13 cellular contexts compared by ENCODE assay signal in the genomic region with DNA sequence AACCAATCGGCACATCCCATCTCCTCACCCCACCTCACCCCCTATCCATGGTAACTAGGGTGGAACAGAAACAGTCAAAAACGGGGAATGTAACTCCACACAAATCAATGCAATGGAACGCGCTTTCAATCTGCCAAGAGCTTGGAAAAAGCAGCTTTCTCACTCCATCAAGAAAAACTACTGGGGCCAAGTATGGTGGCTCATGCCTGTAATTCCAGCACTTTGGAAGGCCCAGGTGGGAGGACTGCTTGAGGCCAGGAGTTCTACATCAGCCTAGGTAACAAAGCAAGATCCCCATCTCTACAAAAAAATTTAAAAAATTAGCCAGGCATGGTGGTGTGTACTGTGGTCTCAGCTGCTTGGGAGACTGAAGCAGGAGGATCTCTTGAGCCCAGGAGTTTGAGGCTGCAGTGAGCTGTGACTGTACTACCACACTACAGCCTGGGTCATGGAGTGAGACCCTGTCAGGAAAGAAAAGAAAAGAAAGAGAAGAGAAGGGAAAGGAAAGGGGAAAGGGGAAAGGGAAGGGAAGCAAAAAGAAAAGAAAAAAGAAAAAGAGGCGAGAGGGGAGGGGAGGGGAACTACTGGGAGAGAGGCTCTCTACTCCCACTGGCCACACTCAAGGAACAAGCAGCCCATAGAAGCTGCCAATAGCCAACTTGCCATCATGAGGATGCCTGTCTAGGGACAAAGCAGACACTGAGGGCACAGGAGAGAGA. TPM values are rescaled to one million over a fixed set of nuclear protein-coding genes. Genes with fewer than 3 reads are reported as not detected.
DNase-seq lines count a peak whose midpoint lies in the region; ATAC-seq and TF ChIP-seq lines count a peak whose summit lies in the region.
"Had no signal": no experiment of that assay in that cellular context is flagged by ENCODE, and none has a peak within 500 bp of the region (broad histone marks: within the 10 kb centered on the region; RNA-seq: fewer than 3 reads in every experiment).

No MANE protein-coding gene starts in this region.

- H3F3A ChIP-seq in PC-9 (ENCODE audit: insufficient read depth, low read depth): peaks cover 7% of the 10 kb centered on the region; the same call in 1 of the 2 replicates

- H3K27me3 Mint-ChIP-seq in activated naive CD4-positive, alpha-beta T cell treated with anti-CD3 and anti-CD28 coated beads for 36 hours (ENCODE audit: low read depth): no peaks in the 10 kb centered on the region
- H3K27me3 Mint-ChIP-seq in stimulated activated naive B cell treated with anti-CD40 and anti-IgM and Interleukin-4, amounts not matched to agents 10 μg/mL and 1 μg/mL and 100 μg/mL, for 72 hours: no peaks in the 10 kb centered on the region

- H4K20me1 ChIP-seq in OCI-LY3 (ENCODE audit: insufficient read depth, low read length) (peaks cover 99% of the 10 kb centered on the region), PC-9 (ENCODE audit: insufficient read depth) (0 out of 2 replicates have a peak, but pooled peaks cover 4% of the 10 kb centered on the region)

- H3K79me2 ChIP-seq in OCI-LY3 (ENCODE audit: low read length): peaks cover 100% of the 10 kb centered on the region
- H3K79me2 ChIP-seq in PC-9 (ENCODE audit: low read depth): peaks cover 8% of the 10 kb centered on the region

- H3K36me3 ChIP-seq in OCI-LY3 (replicated peaks; ENCODE audit: low read depth, low read length) (peaks cover 75% of the 10 kb centered on the region), esophagus muscularis mucosa (peaks cover 0 to 57% (median 42%) of the 10 kb centered on the region in 4 donors), prostate gland (no peaks in the 10 kb centered on the region), PC-9 (ENCODE audit: low read depth) (peaks cover 5% of the 10 kb centered on the region; the same call in 1 of the 2 replicates)

- H3K27me3 ChIP-seq in OCI-LY3 (ENCODE audit: low read depth, low read length): no peaks in the 10 kb centered on the region
- H3K27me3 ChIP-seq in esophagus muscularis mucosa: no peaks in the 10 kb centered on the region
- no peaks in the 10 kb centered on the region for H3K27me3 ChIP-seq in prostate gland (replicated peaks; ENCODE audit: insufficient read depth)
- no peaks in the 10 kb centered on the region for H3K27me3 ChIP-seq in PC-9 (ENCODE audit: insufficient read depth, low read depth)
- H3K27me3 ChIP-seq: left lung had no signal

- 0 out of 2 replicates have a peak overlapping the region, but pooled peaks have one; percentile 3 for H3K4me2 ChIP-seq in OCI-LY3 (ENCODE audit: low read length)
- no peak overlapping the region for H3K4me2 ChIP-seq in PC-9

- TF ChIP-seq CTCF in OCI-LY3 (IDR thresholded peaks at IDR 0.05; ENCODE audit: low read depth, low read length) (no peak), esophagus muscularis mucosa (IDR thresholded peaks at IDR 0.05) (no peak), prostate gland (IDR thresholded peaks at IDR 0.05) (no peak), PC-9 (conservative IDR thresholded peaks at IDR 0.05) (no peak)

- WGBS in esophagus muscularis mucosa: 96% methylated on average over 5 of the region's 5 CpGs
- 93% methylated on average over 5 of the region's 5 CpGs for WGBS in prostate gland

- peak overlapping the region; percentile 57 for H3K27ac ChIP-seq in OCI-LY3 (ENCODE audit: low read length)
- peak overlapping the region in 3 of 4 donors; percentile 7 to 30 (median 17) for H3K27ac ChIP-seq in esophagus muscularis mucosa (replicated peaks in 1 of 4)
- H3K27ac ChIP-seq in prostate gland: no peak overlapping the region
- H3K27ac ChIP-seq in PC-9: no peak overlapping the region

- H3K9me3 Mint-ChIP-seq in activated naive CD4-positive, alpha-beta T cell treated with anti-CD3 and anti-CD28 coated beads for 36 hours: no peaks in the 10 kb centered on the region
- peaks cover 0 to 2% of the 10 kb centered on the region in 2 donors for H3K9me3 Mint-ChIP-seq in stimulated activated naive B cell treated with anti-CD40 and anti-IgM and Interleukin-4, amounts not matched to agents 10 μg/mL and 1 μg/mL and 100 μg/mL, for 72 hours

- CTCF ChIA-PET in activated naive CD4-positive, alpha-beta T cell treated with anti-CD3 and anti-CD28 coated beads for 36 hours (lab: Charles Lee): interaction anchor here (0.6 kb wide), 1 partner anchor 43 kb away, joined by 5 read pairs; no protein-coding TSS in a partner anchor
- CTCF ChIA-PET in PC-9 (lab: Charles Lee): no interaction called here

- no peaks in the 10 kb centered on the region for H3K9me2 ChIP-seq in PC-9 (ENCODE audit: insufficient read depth)

- intact Hi-C loops in activated naive CD4-positive, alpha-beta T cell treated with anti-CD3 and anti-CD28 coated beads for 36 hours (cut with micrococcal nuclease): no loop called here
- intact Hi-C loops in esophagus muscularis mucosa (cut with DNase I) (no loop called here), prostate gland (cut with DNase I) (no loop called here), PC-9 (cut with micrococcal nuclease; ENCODE audit: unreplicated experiment) (no loop called here)

- no peak for TF ChIP-seq EP300 in esophagus muscularis mucosa (IDR thresholded peaks at IDR 0.05)

- DNase-seq in activated naive CD4-positive, alpha-beta T cell treated with anti-CD3 and anti-CD28 coated beads for 36 hours: no peak
- DNase-seq in activated naive CD4-positive, alpha-beta T cell (lab: John Stamatoyannopoulos, UW): no peak
- DNase-seq in esophagus muscularis mucosa (ENCODE audit: extremely low spot score) (no peak), NCI-H748 treated with DMSO at 0.1 percent for 48 hours (lab: John Stamatoyannopoulos, UW) (no peak), prostate gland (ENCODE audit: low spot score) (no peak), PC-9 (no peak)
- DNase-seq in stimulated activated naive B cell treated with anti-CD40 and anti-IgM and Interleukin-4, amounts not matched to agents 10 μg/mL and 1 μg/mL and 100 μg/mL, for 72 hours: no peak
- DNase-seq: activated gamma-delta T cell, hypothalamus, left lung, NCI-H524, T-helper 2 cell had no signal

- H2AFZ ChIP-seq in OCI-LY3 (ENCODE audit: low read depth, low read length): no peak overlapping the region
- H2AFZ ChIP-seq in PC-9: no peak overlapping the region

- H3K27ac Mint-ChIP-seq in activated naive CD4-positive, alpha-beta T cell treated with anti-CD3 and anti-CD28 coated beads for 36 hours: peak overlapping the region; percentile 62
- H3K27ac Mint-ChIP-seq in stimulated activated naive B cell treated with anti-CD40 and anti-IgM and Interleukin-4, amounts not matched to agents 10 μg/mL and 1 μg/mL and 100 μg/mL, for 72 hours: peak overlapping the region; percentile 86

- no TSS peak for BruUV-seq in PC-9 (replicated peaks; lab: Mats Ljungman, UMichigan)

- H3K4me3 Mint-ChIP-seq in activated naive CD4-positive, alpha-beta T cell treated with anti-CD3 and anti-CD28 coated beads for 36 hours: no peak overlapping the region
- H3K4me3 Mint-ChIP-seq in stimulated activated naive B cell treated with anti-CD40 and anti-IgM and Interleukin-4, amounts not matched to agents 10 μg/mL and 1 μg/mL and 100 μg/mL, for 72 hours: peak overlapping the region; percentile 9 to 58

- POLR2A ChIA-PET in PC-9 (lab: Charles Lee; ENCODE audit: unreplicated experiment): no interaction called here

- peaks cover 34% of the 10 kb centered on the region for H3K36me3 Mint-ChIP-seq in activated naive CD4-positive, alpha-beta T cell treated with anti-CD3 and anti-CD28 coated beads for 36 hours (ENCODE audit: low read depth)
- peaks cover 37 to 56% of the 10 kb centered on the region in 2 donors for H3K36me3 Mint-ChIP-seq in stimulated activated naive B cell treated with anti-CD40 and anti-IgM and Interleukin-4, amounts not matched to agents 10 μg/mL and 1 μg/mL and 100 μg/mL, for 72 hours

- no peak for ATAC-seq in stimulated activated naive B cell treated with anti-CD40 and anti-IgM and Interleukin-4, amounts not matched to agents 10 μg/mL and 1 μg/mL and 100 μg/mL, for 72 hours (replicated peaks)

- peaks cover 61% of the 10 kb centered on the region for H3K4me1 ChIP-seq in OCI-LY3 (ENCODE audit: low read length)
- peaks cover 38 to 60% (median 51%) of the 10 kb centered on the region in 4 donors for H3K4me1 ChIP-seq in esophagus muscularis mucosa
- H3K4me1 ChIP-seq in prostate gland (replicated peaks): no peaks in the 10 kb centered on the region
- peaks cover 33% of the 10 kb centered on the region for H3K4me1 ChIP-seq in PC-9 (replicated peaks; ENCODE audit: insufficient read depth)

- H3K9ac ChIP-seq in OCI-LY3 (ENCODE audit: low read length): no peak overlapping the region

- H3K4me1 Mint-ChIP-seq in activated naive CD4-positive, alpha-beta T cell treated with anti-CD3 and anti-CD28 coated beads for 36 hours (ENCODE audit: low read depth): peaks cover 62% of the 10 kb centered on the region
- H3K4me1 Mint-ChIP-seq in stimulated activated naive B cell treated with anti-CD40 and anti-IgM and Interleukin-4, amounts not matched to agents 10 μg/mL and 1 μg/mL and 100 μg/mL, for 72 hours: peaks cover 63 to 87% of the 10 kb centered on the region in 2 donors

- H3K9me3 ChIP-seq in OCI-LY3 (ENCODE audit: insufficient read depth, low read length): no peaks in the 10 kb centered on the region
- H3K9me3 ChIP-seq in esophagus muscularis mucosa: no peaks in the 10 kb centered on the region
- H3K9me3 ChIP-seq in prostate gland: no peaks in the 10 kb centered on the region
- no peaks in the 10 kb centered on the region for H3K9me3 ChIP-seq in PC-9 (ENCODE audit: insufficient read depth, low read depth)
- H3K9me3 ChIP-seq: left lung had no signal

- TF ChIP-seq POLR2A in esophagus muscularis mucosa (IDR thresholded peaks at IDR 0.05; ENCODE audit: low read depth): no peak
- TF ChIP-seq POLR2A in prostate gland (IDR thresholded peaks at IDR 0.05): no peak

- H3K4me3 ChIP-seq in OCI-LY3 (ENCODE audit: low read length) (no peak overlapping the region), esophagus muscularis mucosa (no peak overlapping the region), prostate gland (no peak overlapping the region), PC-9 (no peak overlapping the region)
- H3K4me3 ChIP-seq: left lung had no signal

RNA-seq across cellular contexts. Expression of a gene that starts 38.9 kb away (rescaled TPM):
- 10 to 100 TPM; 48.6 to 49.2 TPM for total RNA-seq in activated naive CD4-positive, alpha-beta T cell treated with anti-CD3 and anti-CD28 coated beads for 36 hours
- total RNA-seq in esophagus muscularis mucosa: 10 to 100 TPM; 33.6 to 44.9 (median 38.4) TPM
- total RNA-seq in prostate gland: 10 to 100 TPM; 30.4 to 65.9 TPM
- 69.6 and 74.6 TPM in 2 replicates for total RNA-seq in PC-9 (2021)

Comparison
In these comparisons a context has a peak if more than half of its experiments do, and no peak if none do; other contexts are left out.
1. H3K27ac ChIP-seq: peak in OCI-LY3 (single experiment) and esophagus muscularis mucosa (3 of 4); none in prostate gland (0 of 2) and PC-9 (single experiment).